Comparison of ENCODE assay signal across 37 cellular contexts in the genomic region with DNA sequence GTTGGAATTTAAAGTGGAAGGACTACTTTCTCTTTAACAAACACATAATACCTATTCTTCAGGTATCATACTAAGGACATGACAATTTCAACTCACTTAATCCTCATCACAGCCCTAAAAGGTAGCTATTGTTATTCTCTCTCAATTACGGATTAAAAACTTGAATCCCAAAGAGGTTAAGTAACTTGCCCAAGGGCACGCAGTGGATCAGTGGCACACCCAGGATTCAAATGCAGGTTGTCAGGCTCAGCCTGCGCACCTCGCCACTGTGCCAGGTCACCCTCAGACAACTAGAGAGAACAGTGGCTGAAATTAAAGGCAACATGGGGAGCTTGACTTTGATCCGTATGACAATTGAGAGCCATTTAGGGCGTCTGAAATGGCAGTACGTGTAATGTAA.
"Had no signal": no experiment of that assay in that cellular context is flagged by ENCODE, and none has a peak within 500 bp of the region (broad histone marks: within the 10 kb centered on the region; RNA-seq: fewer than 3 reads in every experiment).

No MANE protein-coding gene starts in this region.

- DNase-seq: activated CD4-positive, alpha-beta memory T cell treated with anti-CD3 and anti-CD28 coated beads, Interleukin-2, amount 10 ng/mL, durations not matched to agents 7 days and 5 days; activated CD4-positive, alpha-beta T cell treated with anti-CD3 and anti-CD28 coated beads for 1 hour; activated CD4-positive, alpha-beta T cell treated with anti-CD3 and anti-CD28 coated beads for 36 hours; activated CD4-positive, alpha-beta T cell treated with anti-CD3 and anti-CD28 coated beads for 48 hours; activated CD4-positive, alpha-beta T cell treated with anti-CD3 and anti-CD28 coated beads, Interleukin-2, amount 10 ng/mL, durations not matched to agents 7 days and 5 days; activated CD4-positive, alpha-beta T cell treated with anti-CD3 and anti-CD28 coated beads, Interleukin-2, amount 50 U/mL, for 48 hours; activated CD4-positive, CD25-positive, alpha-beta regulatory T cell; activated CD8-positive, alpha-beta memory T cell treated with anti-CD3 and anti-CD28 coated beads for 24 hours; activated CD8-positive, alpha-beta memory T cell treated with anti-CD3 and anti-CD28 coated beads, Interleukin-2, amount 10 ng/mL, durations not matched to agents 7 days and 5 days; activated CD8-positive, alpha-beta memory T cell treated with anti-CD3 and anti-CD28 coated beads, Interleukin-2, amount 50 U/mL, for 48 hours; activated CD8-positive, alpha-beta T cell treated with anti-CD3 and anti-CD28 coated beads, Interleukin-2, amount 10 ng/mL, durations not matched to agents 7 days and 5 days; activated effector memory CD4-positive, alpha-beta T cell treated with Interleukin-2 at 50 U/mL for 16 hours; activated gamma-delta T cell; activated naive CD4-positive, alpha-beta T cell treated with anti-CD3 and anti-CD28 coated beads, Interleukin-2, amount 10 ng/mL, durations not matched to agents 7 days and 5 days; activated naive CD4-positive, alpha-beta T cell treated with Interleukin-2 at 50 U/mL for 16 hours; activated naive CD8-positive, alpha-beta T cell treated with anti-CD3 and anti-CD28 coated beads, Interleukin-2, amount 10 ng/mL, durations not matched to agents 7 days and 5 days; activated naive CD8-positive, alpha-beta T cell treated with anti-CD3 and anti-CD28 coated beads, Interleukin-2, amount 50 U/mL, for 24 hours; activated T-cell treated with anti-CD3 and anti-CD28 coated beads, Interleukin-2, amount 50 U/mL, for 24 hours; activated T-cell treated with anti-CD3 and anti-CD28 coated beads, Interleukin-2, amount 50 U/mL, for 48 hours; amygdala; anterior cingulate cortex; caudate nucleus; cerebellar nuclear complex; T-helper 1 cell; T-helper 2 cell; T-helper 9 cell had no signal

- ATAC-seq: activated CD4-positive, alpha-beta T cell treated with anti-CD3 and anti-CD28 coated beads for 36 hours; activated CD4-positive, CD25-positive, alpha-beta regulatory T cell treated with anti-CD3 and anti-CD28 coated beads, Interleukin-2, amount 50 U/mL, for 24 hours; activated CD8-positive, alpha-beta memory T cell treated with anti-CD3 and anti-CD28 coated beads, Interleukin-2, amount 10 ng/mL, durations not matched to agents 7 days and 5 days; activated CD8-positive, alpha-beta T cell treated with anti-CD3 and anti-CD28 coated beads, Interleukin-2, amount 10 ng/mL, durations not matched to agents 7 days and 5 days; activated naive CD8-positive, alpha-beta T cell treated with anti-CD3 and anti-CD28 coated beads, Interleukin-2, amount 50 U/mL, for 24 hours had no signal

- H3K36me3 ChIP-seq: ascending aorta, cardiac muscle cell had no signal

- H3K4me1 Mint-ChIP-seq: activated CD4-positive, alpha-beta memory T cell treated with anti-CD3 and anti-CD28 coated beads, Interleukin-2, amount 10 ng/mL, durations not matched to agents 7 days and 5 days; activated CD4-positive, alpha-beta T cell treated with anti-CD3 and anti-CD28 coated beads for 36 hours; activated CD4-positive, alpha-beta T cell treated with anti-CD3 and anti-CD28 coated beads, Interleukin-2, amount 10 ng/mL, durations not matched to agents 7 days and 5 days; activated CD8-positive, alpha-beta memory T cell treated with anti-CD3 and anti-CD28 coated beads, Interleukin-2, amount 10 ng/mL, durations not matched to agents 7 days and 5 days; activated naive CD4-positive, alpha-beta T cell treated with anti-CD3 and anti-CD28 coated beads, Interleukin-2, amount 10 ng/mL, durations not matched to agents 7 days and 5 days; activated naive CD4-positive, alpha-beta T cell treated with anti-CD3 and anti-CD28 coated beads, Interleukin-2, amount 50 U/mL, for 24 hours; activated naive CD8-positive, alpha-beta T cell treated with anti-CD3 and anti-CD28 coated beads, Interleukin-2, amount 10 ng/mL, durations not matched to agents 7 days and 5 days; activated naive CD8-positive, alpha-beta T cell treated with anti-CD3 and anti-CD28 coated beads, Interleukin-2, amount 50 U/mL, for 24 hours; central memory CD8-positive, alpha-beta T cell had no signal

- H3K27ac Mint-ChIP-seq: activated CD4-positive, alpha-beta memory T cell treated with anti-CD3 and anti-CD28 coated beads, Interleukin-2, amount 10 ng/mL, durations not matched to agents 7 days and 5 days; activated CD4-positive, alpha-beta T cell treated with anti-CD3 and anti-CD28 coated beads for 36 hours; activated CD4-positive, alpha-beta T cell treated with anti-CD3 and anti-CD28 coated beads, Interleukin-2, amount 10 ng/mL, durations not matched to agents 7 days and 5 days; activated CD8-positive, alpha-beta memory T cell treated with anti-CD3 and anti-CD28 coated beads, Interleukin-2, amount 10 ng/mL, durations not matched to agents 7 days and 5 days; activated CD8-positive, alpha-beta T cell treated with anti-CD3 and anti-CD28 coated beads, Interleukin-2, amount 10 ng/mL, durations not matched to agents 7 days and 5 days; activated naive CD4-positive, alpha-beta T cell treated with anti-CD3 and anti-CD28 coated beads, Interleukin-2, amount 10 ng/mL, durations not matched to agents 7 days and 5 days; activated naive CD4-positive, alpha-beta T cell treated with anti-CD3 and anti-CD28 coated beads, Interleukin-2, amount 50 U/mL, for 24 hours; activated naive CD8-positive, alpha-beta T cell; activated naive CD8-positive, alpha-beta T cell treated with anti-CD3 and anti-CD28 coated beads, Interleukin-2, amount 10 ng/mL, durations not matched to agents 7 days and 5 days; activated naive CD8-positive, alpha-beta T cell treated with anti-CD3 and anti-CD28 coated beads, Interleukin-2, amount 50 U/mL, for 24 hours; activated T-cell treated with anti-CD3 and anti-CD28 coated beads, Interleukin-2, amount 50 U/mL, for 24 hours; activated T-helper 2 cell treated with anti-CD3 and anti-CD28 coated beads, Interferon-gamma antibody, Interleukin-2, Interleukin-4, amounts not matched to agents 10 μg/mL and 5 μg/mL and 100 μg/mL, durations not matched to agents 14 hours and 24 hours and 36 hours; brain; T-helper 1 cell treated with Interleukin-12 subunit alpha and Interleukin-12 subunit beta and Interleukin-4 antibody, amounts not matched to agents 30 μg/mL and 1 μg/mL, for 36 hours; T-helper 2 cell treated with Interferon-gamma antibody and Interleukin-4, amounts not matched to agents 5 μg/mL and 100 μg/mL, for 36 hours had no signal

- H3K9me3 Mint-ChIP-seq: activated CD4-positive, alpha-beta memory T cell treated with anti-CD3 and anti-CD28 coated beads, Interleukin-2, amount 10 ng/mL, durations not matched to agents 7 days and 5 days; activated CD4-positive, alpha-beta T cell treated with anti-CD3 and anti-CD28 coated beads, Interleukin-2, amount 10 ng/mL, durations not matched to agents 7 days and 5 days; activated naive CD4-positive, alpha-beta T cell treated with anti-CD3 and anti-CD28 coated beads, Interleukin-2, amount 10 ng/mL, durations not matched to agents 7 days and 5 days; activated naive CD4-positive, alpha-beta T cell treated with anti-CD3 and anti-CD28 coated beads, Interleukin-2, amount 50 U/mL, for 24 hours; activated naive CD8-positive, alpha-beta T cell treated with anti-CD3 and anti-CD28 coated beads, Interleukin-2, amount 50 U/mL, for 24 hours; activated T-cell treated with anti-CD3 and anti-CD28 coated beads, Interleukin-2, amount 50 U/mL, for 24 hours; activated T-helper 2 cell treated with anti-CD3 and anti-CD28 coated beads, Interferon-gamma antibody, Interleukin-2, Interleukin-4, amounts not matched to agents 10 μg/mL and 5 μg/mL and 100 μg/mL, durations not matched to agents 14 hours and 24 hours and 36 hours; central memory CD8-positive, alpha-beta T cell; T-helper 1 cell treated with Interleukin-12 subunit alpha and Interleukin-12 subunit beta and Interleukin-4 antibody, amounts not matched to agents 30 μg/mL and 1 μg/mL, for 36 hours; T-helper 2 cell treated with Interferon-gamma antibody and Interleukin-4, amounts not matched to agents 5 μg/mL and 100 μg/mL, for 36 hours had no signal

- H3K4me3 Mint-ChIP-seq: activated CD4-positive, alpha-beta memory T cell treated with anti-CD3 and anti-CD28 coated beads, Interleukin-2, amount 10 ng/mL, durations not matched to agents 7 days and 5 days; activated CD4-positive, alpha-beta T cell treated with anti-CD3 and anti-CD28 coated beads for 36 hours; activated CD4-positive, alpha-beta T cell treated with anti-CD3 and anti-CD28 coated beads, Interleukin-2, amount 10 ng/mL, durations not matched to agents 7 days and 5 days; activated CD8-positive, alpha-beta memory T cell treated with anti-CD3 and anti-CD28 coated beads, Interleukin-2, amount 10 ng/mL, durations not matched to agents 7 days and 5 days; activated CD8-positive, alpha-beta T cell treated with anti-CD3 and anti-CD28 coated beads, Interleukin-2, amount 10 ng/mL, durations not matched to agents 7 days and 5 days; activated naive CD4-positive, alpha-beta T cell treated with anti-CD3 and anti-CD28 coated beads, Interleukin-2, amount 10 ng/mL, durations not matched to agents 7 days and 5 days; activated naive CD4-positive, alpha-beta T cell treated with anti-CD3 and anti-CD28 coated beads, Interleukin-2, amount 50 U/mL, for 24 hours; activated naive CD8-positive, alpha-beta T cell; activated naive CD8-positive, alpha-beta T cell treated with anti-CD3 and anti-CD28 coated beads, Interleukin-2, amount 10 ng/mL, durations not matched to agents 7 days and 5 days; activated naive CD8-positive, alpha-beta T cell treated with anti-CD3 and anti-CD28 coated beads, Interleukin-2, amount 50 U/mL, for 24 hours; activated T-cell treated with anti-CD3 and anti-CD28 coated beads, Interleukin-2, amount 50 U/mL, for 24 hours; brain; central memory CD8-positive, alpha-beta T cell; T-helper 1 cell treated with Interleukin-12 subunit alpha and Interleukin-12 subunit beta and Interleukin-4 antibody, amounts not matched to agents 30 μg/mL and 1 μg/mL, for 36 hours; T-helper 2 cell treated with Interferon-gamma antibody and Interleukin-4, amounts not matched to agents 5 μg/mL and 100 μg/mL, for 36 hours had no signal

- H3K27me3 ChIP-seq: ascending aorta, cardiac muscle cell had no signal

- H3K36me3 Mint-ChIP-seq: activated CD8-positive, alpha-beta memory T cell treated with anti-CD3 and anti-CD28 coated beads, Interleukin-2, amount 10 ng/mL, durations not matched to agents 7 days and 5 days; activated naive CD4-positive, alpha-beta T cell treated with anti-CD3 and anti-CD28 coated beads, Interleukin-2, amount 10 ng/mL, durations not matched to agents 7 days and 5 days; activated naive CD4-positive, alpha-beta T cell treated with anti-CD3 and anti-CD28 coated beads, Interleukin-2, amount 50 U/mL, for 24 hours; activated naive CD8-positive, alpha-beta T cell; activated naive CD8-positive, alpha-beta T cell treated with anti-CD3 and anti-CD28 coated beads, Interleukin-2, amount 10 ng/mL, durations not matched to agents 7 days and 5 days; brain had no signal

- H3K27ac ChIP-seq: ascending aorta, cardiac muscle cell, VCaP had no signal

- H3K4me3 ChIP-seq: ascending aorta, cardiac muscle cell had no signal

- H3K27me3 Mint-ChIP-seq: activated CD4-positive, alpha-beta memory T cell treated with anti-CD3 and anti-CD28 coated beads, Interleukin-2, amount 10 ng/mL, durations not matched to agents 7 days and 5 days; activated CD4-positive, alpha-beta T cell treated with anti-CD3 and anti-CD28 coated beads, Interleukin-2, amount 10 ng/mL, durations not matched to agents 7 days and 5 days; activated CD8-positive, alpha-beta memory T cell treated with anti-CD3 and anti-CD28 coated beads, Interleukin-2, amount 10 ng/mL, durations not matched to agents 7 days and 5 days; activated naive CD4-positive, alpha-beta T cell treated with anti-CD3 and anti-CD28 coated beads, Interleukin-2, amount 10 ng/mL, durations not matched to agents 7 days and 5 days; activated naive CD8-positive, alpha-beta T cell treated with anti-CD3 and anti-CD28 coated beads, Interleukin-2, amount 10 ng/mL, durations not matched to agents 7 days and 5 days had no signal
